12 cellular contexts compared by ENCODE assay signal in genomic region chr14:49945448-49946319, GRCh38. TPM values are rescaled to one million over a fixed set of nuclear protein-coding genes. Genes with fewer than 3 reads are reported as not detected.
DNase-seq lines count a peak whose midpoint lies in the region; ATAC-seq and TF ChIP-seq lines count a peak whose summit lies in the region.
"Had no signal": no experiment of that assay in that cellular context is flagged by ENCODE, and none has a peak within 500 bp of the region (broad histone marks: within the 10 kb centered on the region; RNA-seq: fewer than 3 reads in every experiment).

No MANE protein-coding gene starts in this region.

- DNase-seq in activated naive CD4-positive, alpha-beta T cell (lab: John Stamatoyannopoulos, UW): no peak
- no peak for DNase-seq in activated T-helper 1 cell treated with anti-CD3 and anti-CD28 coated beads, Interleukin-12 subunit alpha, Interleukin-12 subunit beta, Interleukin-2, Interleukin-4 antibody, amounts not matched to agents 30 ng/mL and 10 ng/mL and 1 ng/mL, durations not matched to agents 14 hours and 24 hours and 36 hours (ENCODE audit: low spot score)
- DNase-seq in left lung (no peak), type B pancreatic cell (ENCODE audit: extremely low spot score, unreplicated experiment) (no peak)
- DNase-seq: head of caudate nucleus had no signal

- peaks cover 84% of the 10 kb centered on the region for H3K4me1 Mint-ChIP-seq in activated naive CD4-positive, alpha-beta T cell treated with anti-CD3 and anti-CD28 coated beads, Interleukin-2, amount 50 U/mL, for 24 hours
- peaks cover 79% of the 10 kb centered on the region for H3K4me1 Mint-ChIP-seq in activated T-helper 1 cell treated with anti-CD3 and anti-CD28 coated beads, Interleukin-12 subunit alpha, Interleukin-12 subunit beta, Interleukin-2, Interleukin-4 antibody, amounts not matched to agents 30 ng/mL and 10 ng/mL and 1 ng/mL, durations not matched to agents 14 hours and 24 hours and 36 hours (ENCODE audit: low read depth)
- H3K4me1 Mint-ChIP-seq in type B pancreatic cell (ENCODE audit: unreplicated experiment): peaks cover 13% of the 10 kb centered on the region

- H3K4me1 ChIP-seq in left lung: peaks cover 10 to 36% of the 10 kb centered on the region in 2 donors

- H3K27me3 ChIP-seq in left lung: no peaks in the 10 kb centered on the region
- H3K27me3 ChIP-seq: BE2C, cardiac muscle cell, neutrophil had no signal

- intact Hi-C loops in activated T-helper 1 cell treated with anti-CD3 and anti-CD28 coated beads, Interleukin-12 subunit alpha, Interleukin-12 subunit beta, Interleukin-2, Interleukin-4 antibody, amounts not matched to agents 30 ng/mL and 10 ng/mL and 1 ng/mL, durations not matched to agents 14 hours and 24 hours and 36 hours (cut with micrococcal nuclease): loop anchor here (1.0 to 2.0 kb wide), 5 partner anchors 15 to 47 kb away; no protein-coding TSS in a partner anchor
- intact Hi-C loops in left lung (cut with DNase I): no loop called here

- H3K36me3 ChIP-seq in left lung: no peaks in the 10 kb centered on the region
- H3K36me3 ChIP-seq: BE2C, cardiac muscle cell, neutrophil had no signal

- TF ChIP-seq CTCF in left lung (IDR thresholded peaks at IDR 0.05): no peak
- no peak for TF ChIP-seq CTCF in type B pancreatic cell (conservative IDR thresholded peaks at IDR 0.05)

- H3K4me3 Mint-ChIP-seq in activated naive CD4-positive, alpha-beta T cell treated with anti-CD3 and anti-CD28 coated beads, Interleukin-2, amount 50 U/mL, for 24 hours: peak overlapping the region; percentile 53
- peak overlapping the region; percentile 71 for H3K4me3 Mint-ChIP-seq in activated T-helper 1 cell treated with anti-CD3 and anti-CD28 coated beads, Interleukin-12 subunit alpha, Interleukin-12 subunit beta, Interleukin-2, Interleukin-4 antibody, amounts not matched to agents 30 ng/mL and 10 ng/mL and 1 ng/mL, durations not matched to agents 14 hours and 24 hours and 36 hours
- no peak overlapping the region for H3K4me3 Mint-ChIP-seq in type B pancreatic cell

- peak overlapping the region; percentile 93 for H3K27ac Mint-ChIP-seq in activated naive CD4-positive, alpha-beta T cell treated with anti-CD3 and anti-CD28 coated beads, Interleukin-2, amount 50 U/mL, for 24 hours
- H3K27ac Mint-ChIP-seq in activated T-helper 1 cell treated with anti-CD3 and anti-CD28 coated beads, Interleukin-12 subunit alpha, Interleukin-12 subunit beta, Interleukin-2, Interleukin-4 antibody, amounts not matched to agents 30 ng/mL and 10 ng/mL and 1 ng/mL, durations not matched to agents 14 hours and 24 hours and 36 hours: peak overlapping the region; percentile 90
- H3K27ac Mint-ChIP-seq in type B pancreatic cell: peak overlapping the region; percentile 62

- H3K9me3 ChIP-seq in left lung: no peaks in the 10 kb centered on the region
- H3K9me3 ChIP-seq: BE2C, neutrophil had no signal

- H3K4me3 ChIP-seq in left lung: no peak overlapping the region
- H3K4me3 ChIP-seq: cardiac muscle cell had no signal

- no peaks in the 10 kb centered on the region for H3K27me3 Mint-ChIP-seq in activated naive CD4-positive, alpha-beta T cell treated with anti-CD3 and anti-CD28 coated beads, Interleukin-2, amount 50 U/mL, for 24 hours
- no peaks in the 10 kb centered on the region for H3K27me3 Mint-ChIP-seq in activated T-helper 1 cell treated with anti-CD3 and anti-CD28 coated beads, Interleukin-12 subunit alpha, Interleukin-12 subunit beta, Interleukin-2, Interleukin-4 antibody, amounts not matched to agents 30 ng/mL and 10 ng/mL and 1 ng/mL, durations not matched to agents 14 hours and 24 hours and 36 hours (ENCODE audit: insufficient read depth)
- no peaks in the 10 kb centered on the region for H3K27me3 Mint-ChIP-seq in type B pancreatic cell

- peaks cover 14% of the 10 kb centered on the region for H3K9me3 Mint-ChIP-seq in activated naive CD4-positive, alpha-beta T cell treated with anti-CD3 and anti-CD28 coated beads, Interleukin-2, amount 50 U/mL, for 24 hours
- H3K9me3 Mint-ChIP-seq in activated T-helper 1 cell treated with anti-CD3 and anti-CD28 coated beads, Interleukin-12 subunit alpha, Interleukin-12 subunit beta, Interleukin-2, Interleukin-4 antibody, amounts not matched to agents 30 ng/mL and 10 ng/mL and 1 ng/mL, durations not matched to agents 14 hours and 24 hours and 36 hours: peaks cover 19% of the 10 kb centered on the region
- H3K9me3 Mint-ChIP-seq in type B pancreatic cell: peaks cover 8% of the 10 kb centered on the region

- H3K36me3 Mint-ChIP-seq in activated naive CD4-positive, alpha-beta T cell treated with anti-CD3 and anti-CD28 coated beads, Interleukin-2, amount 50 U/mL, for 24 hours: peaks cover 5% of the 10 kb centered on the region
- peaks cover 22% of the 10 kb centered on the region for H3K36me3 Mint-ChIP-seq in activated T-helper 1 cell treated with anti-CD3 and anti-CD28 coated beads, Interleukin-12 subunit alpha, Interleukin-12 subunit beta, Interleukin-2, Interleukin-4 antibody, amounts not matched to agents 30 ng/mL and 10 ng/mL and 1 ng/mL, durations not matched to agents 14 hours and 24 hours and 36 hours (ENCODE audit: low read depth)
- no peaks in the 10 kb centered on the region for H3K36me3 Mint-ChIP-seq in type B pancreatic cell

- ATAC-seq in left lung (no peak), GM21529 (IDR thresholded peaks at IDR 0.05; ENCODE audit: unreplicated experiment) (no peak), GM18867 (IDR thresholded peaks at IDR 0.05; ENCODE audit: unreplicated experiment) (no peak), GM18907 (IDR thresholded peaks at IDR 0.05; ENCODE audit: unreplicated experiment) (no peak)

- H3K27ac ChIP-seq in left lung: peak overlapping the region; percentile 34 to 64
- H3K27ac ChIP-seq: cardiac muscle cell, neutrophil had no signal

RNA-seq across cellular contexts. Expression of gene ARF6, which starts 52.8 kb away (rescaled TPM):
- 163 and 164 TPM in 2 replicates for total RNA-seq in activated T-helper 1 cell treated with anti-CD3 and anti-CD28 coated beads, Interleukin-12 subunit alpha, Interleukin-12 subunit beta, Interleukin-2, Interleukin-4 antibody, amounts not matched to agents 30 ng/mL and 10 ng/mL and 1 ng/mL, durations not matched to agents 14 hours and 24 hours and 36 hours
- 10 to 100 TPM; 73.6 to 89.0 TPM for total RNA-seq in left lung
- 86.4 and 184 TPM in 2 replicates for total RNA-seq in type B pancreatic cell (ENCODE audit: low replicate concordance)
